38 cellular contexts compared by ENCODE assay signal in genomic region chr14:36719823-36720222, GRCh38. TPM values are rescaled to one million over a fixed set of nuclear protein-coding genes. Genes with fewer than 3 reads are reported as not detected.
"Had no signal": no experiment of that assay in that cellular context is flagged by ENCODE, and none has a peak within 500 bp of the region (broad histone marks: within the 10 kb centered on the region; RNA-seq: fewer than 3 reads in every experiment).

No MANE protein-coding gene starts in this region.

- H3K4me1 Mint-ChIP-seq: activated B cell treated with CpG ODN at 0.5 μM for 24 hours; activated CD4-positive, alpha-beta T cell treated with anti-CD3 and anti-CD28 coated beads, Interleukin-2, amount 10 ng/mL, durations not matched to agents 24 days and 14 days; activated naive CD8-positive, alpha-beta T cell treated with anti-CD3 and anti-CD28 coated beads for 36 hours; activated T-helper 17 cell treated with anti-CD3 and anti-CD28 coated beads, Interleukin-2, amount 50 U/mL, for 72 hours; central memory CD8-positive, alpha-beta T cell had no signal

- H3K27ac Mint-ChIP-seq: activated B cell treated with CpG ODN at 0.5 μM for 24 hours; activated CD4-positive, alpha-beta memory T cell treated with anti-CD3 and anti-CD28 coated beads for 36 hours; activated CD4-positive, alpha-beta T cell treated with anti-CD3 and anti-CD28 coated beads, Interleukin-2, amount 10 ng/mL, durations not matched to agents 24 days and 14 days; activated CD8-positive, alpha-beta T cell treated with anti-CD3 and anti-CD28 coated beads for 36 hours; activated naive CD4-positive, alpha-beta T cell treated with anti-CD3 and anti-CD28 coated beads for 36 hours; activated naive CD4-positive, alpha-beta T cell treated with anti-CD3 and anti-CD28 coated beads, Interleukin-2, amount 50 U/mL, for 72 hours; activated naive CD8-positive, alpha-beta T cell treated with anti-CD3 and anti-CD28 coated beads for 36 hours; activated T-cell treated with anti-CD3 and anti-CD28 coated beads, Interleukin-2, amount 50 U/mL, for 72 hours; activated T-helper 1 cell treated with anti-CD3 and anti-CD28 coated beads, Interleukin-12 subunit alpha, Interleukin-12 subunit beta, Interleukin-2, Interleukin-4 antibody, amounts not matched to agents 30 ng/mL and 10 ng/mL and 1 ng/mL, durations not matched to agents 14 hours and 24 hours and 36 hours; activated T-helper 17 cell treated with anti-CD3 and anti-CD28 coated beads, Interleukin-2, amount 50 U/mL, for 72 hours; T-helper 1 cell treated with Interleukin-12 subunit alpha and Interleukin-12 subunit beta and Interleukin-4 antibody, amounts not matched to agents 30 μg/mL and 1 μg/mL, for 36 hours; T-helper 2 cell treated with Interferon-gamma antibody and Interleukin-4, amounts not matched to agents 5 μg/mL and 100 μg/mL, for 36 hours had no signal

- H3K9me3 ChIP-seq: adrenal gland, body of pancreas, breast epithelium had no signal

- H3K4me3 ChIP-seq: adrenal gland, body of pancreas, breast epithelium had no signal

- H3K9me3 Mint-ChIP-seq: activated B cell treated with CpG ODN at 0.5 μM for 24 hours; activated CD4-positive, alpha-beta memory T cell treated with anti-CD3 and anti-CD28 coated beads for 36 hours; activated CD4-positive, alpha-beta T cell treated with anti-CD3 and anti-CD28 coated beads, Interleukin-2, amount 10 ng/mL, durations not matched to agents 24 days and 14 days; activated CD8-positive, alpha-beta T cell treated with anti-CD3 and anti-CD28 coated beads for 36 hours; activated naive CD4-positive, alpha-beta T cell treated with anti-CD3 and anti-CD28 coated beads for 36 hours; activated naive CD4-positive, alpha-beta T cell treated with anti-CD3 and anti-CD28 coated beads, Interleukin-2, amount 50 U/mL, for 72 hours; activated naive CD8-positive, alpha-beta T cell treated with anti-CD3 and anti-CD28 coated beads for 36 hours; activated T-cell treated with anti-CD3 and anti-CD28 coated beads, Interleukin-2, amount 50 U/mL, for 4 hours; activated T-cell treated with anti-CD3 and anti-CD28 coated beads, Interleukin-2, amount 50 U/mL, for 72 hours; activated T-helper 1 cell treated with anti-CD3 and anti-CD28 coated beads, Interleukin-12 subunit alpha, Interleukin-12 subunit beta, Interleukin-2, Interleukin-4 antibody, amounts not matched to agents 30 ng/mL and 10 ng/mL and 1 ng/mL, durations not matched to agents 14 hours and 24 hours and 36 hours; central memory CD8-positive, alpha-beta T cell; T-helper 1 cell treated with Interleukin-12 subunit alpha and Interleukin-12 subunit beta and Interleukin-4 antibody, amounts not matched to agents 30 μg/mL and 1 μg/mL, for 36 hours; T-helper 2 cell treated with Interferon-gamma antibody and Interleukin-4, amounts not matched to agents 5 μg/mL and 100 μg/mL, for 36 hours had no signal

- H3K27me3 Mint-ChIP-seq: activated B cell treated with CpG ODN at 0.5 μM for 24 hours; activated CD4-positive, alpha-beta memory T cell treated with anti-CD3 and anti-CD28 coated beads for 36 hours; activated CD4-positive, alpha-beta T cell treated with anti-CD3 and anti-CD28 coated beads, Interleukin-2, amount 10 ng/mL, durations not matched to agents 24 days and 14 days; activated CD8-positive, alpha-beta T cell treated with anti-CD3 and anti-CD28 coated beads for 36 hours; activated naive CD8-positive, alpha-beta T cell treated with anti-CD3 and anti-CD28 coated beads for 36 hours; central memory CD8-positive, alpha-beta T cell had no signal

- H3K27me3 ChIP-seq: adrenal gland, body of pancreas, brain microvascular endothelial cell, breast epithelium had no signal

- DNase-seq: activated B cell treated with CpG ODN at 0.5 μM for 24 hours; activated CD4-positive, alpha-beta memory T cell treated with anti-CD3 and anti-CD28 coated beads for 36 hours; activated CD4-positive, alpha-beta T cell treated with anti-CD3 and anti-CD28 coated beads for 4 hours; activated CD4-positive, alpha-beta T cell treated with anti-CD3 and anti-CD28 coated beads, Interleukin-2, amount 10 ng/mL, durations not matched to agents 24 days and 14 days; activated CD4-positive, alpha-beta T cell treated with anti-CD3 and anti-CD28 coated beads, Interleukin-2, amount 50 U/mL, for 1 hour; activated CD4-positive, alpha-beta T cell treated with anti-CD3 and anti-CD28 coated beads, Interleukin-2, amount 50 U/mL, for 4 hours; activated CD4-positive, CD25-positive, alpha-beta regulatory T cell treated with anti-CD3 and anti-CD28 coated beads, Interleukin-2, amount 50 U/mL, for 72 hours; activated CD8-positive, alpha-beta memory T cell treated with anti-CD3 and anti-CD28 coated beads, Interleukin-2, amount 50 U/mL, for 4 hours; activated CD8-positive, alpha-beta T cell treated with anti-CD3 and anti-CD28 coated beads for 36 hours; activated effector memory CD4-positive, alpha-beta T cell treated with anti-CD3 and anti-CD28 coated beads, Interleukin-2, amount 50 U/mL, for 16 hours; activated gamma-delta T cell treated with Interleukin-2 at 50 U/mL for 16 hours; activated naive CD4-positive, alpha-beta T cell; activated naive CD4-positive, alpha-beta T cell treated with anti-CD3 and anti-CD28 coated beads for 36 hours; activated naive CD4-positive, alpha-beta T cell treated with anti-CD3 and anti-CD28 coated beads, Interleukin-2, amount 50 U/mL, for 16 hours; activated naive CD8-positive, alpha-beta T cell treated with anti-CD3 and anti-CD28 coated beads for 36 hours; activated T-cell treated with anti-CD3 and anti-CD28 coated beads for 4 hours; activated T-cell treated with anti-CD3 and anti-CD28 coated beads, Interleukin-2, amount 50 U/mL, for 1 hour; activated T-cell treated with anti-CD3 and anti-CD28 coated beads, Interleukin-2, amount 50 U/mL, for 4 hours; activated T-cell treated with anti-CD3 and anti-CD28 coated beads, Interleukin-2, amount 50 U/mL, for 72 hours; adrenal gland; amniotic stem cell; aorta; body of pancreas; brain microvascular endothelial cell; cerebellar nuclear complex; T-helper 1 cell; T-helper 2 cell; T-helper 9 cell had no signal

- H3K36me3 ChIP-seq: adrenal gland, brain microvascular endothelial cell, breast epithelium had no signal

- H3K36me3 Mint-ChIP-seq: activated CD4-positive, alpha-beta memory T cell treated with anti-CD3 and anti-CD28 coated beads for 36 hours; activated naive CD4-positive, alpha-beta T cell treated with anti-CD3 and anti-CD28 coated beads, Interleukin-2, amount 50 U/mL, for 72 hours; activated naive CD8-positive, alpha-beta T cell treated with anti-CD3 and anti-CD28 coated beads for 36 hours had no signal

- H3K4me1 ChIP-seq: body of pancreas, breast epithelium had no signal

- ATAC-seq: activated CD8-positive, alpha-beta T cell treated with anti-CD3 and anti-CD28 coated beads for 36 hours; activated naive CD4-positive, alpha-beta T cell treated with anti-CD3 and anti-CD28 coated beads, Interleukin-2, amount 50 U/mL, for 72 hours; activated T-cell treated with anti-CD3 and anti-CD28 coated beads, Interleukin-2, amount 50 U/mL, for 4 hours; activated T-cell treated with anti-CD3 and anti-CD28 coated beads, Interleukin-2, amount 50 U/mL, for 72 hours; activated T-helper 17 cell treated with anti-CD3 and anti-CD28 coated beads, Interleukin-2, amount 50 U/mL, for 72 hours; body of pancreas had no signal

- H3K4me3 Mint-ChIP-seq: activated B cell treated with CpG ODN at 0.5 μM for 24 hours; activated CD4-positive, alpha-beta memory T cell treated with anti-CD3 and anti-CD28 coated beads for 36 hours; activated CD4-positive, alpha-beta T cell treated with anti-CD3 and anti-CD28 coated beads, Interleukin-2, amount 10 ng/mL, durations not matched to agents 24 days and 14 days; activated CD8-positive, alpha-beta T cell treated with anti-CD3 and anti-CD28 coated beads for 36 hours; activated naive CD4-positive, alpha-beta T cell treated with anti-CD3 and anti-CD28 coated beads for 36 hours; activated naive CD8-positive, alpha-beta T cell treated with anti-CD3 and anti-CD28 coated beads for 36 hours; activated T-cell treated with anti-CD3 and anti-CD28 coated beads, Interleukin-2, amount 50 U/mL, for 4 hours; activated T-cell treated with anti-CD3 and anti-CD28 coated beads, Interleukin-2, amount 50 U/mL, for 72 hours; activated T-helper 1 cell treated with anti-CD3 and anti-CD28 coated beads, Interleukin-12 subunit alpha, Interleukin-12 subunit beta, Interleukin-2, Interleukin-4 antibody, amounts not matched to agents 30 ng/mL and 10 ng/mL and 1 ng/mL, durations not matched to agents 14 hours and 24 hours and 36 hours; activated T-helper 17 cell treated with anti-CD3 and anti-CD28 coated beads, Interleukin-2, amount 50 U/mL, for 72 hours; central memory CD8-positive, alpha-beta T cell; T-helper 1 cell treated with Interleukin-12 subunit alpha and Interleukin-12 subunit beta and Interleukin-4 antibody, amounts not matched to agents 30 μg/mL and 1 μg/mL, for 36 hours; T-helper 2 cell treated with Interferon-gamma antibody and Interleukin-4, amounts not matched to agents 5 μg/mL and 100 μg/mL, for 36 hours had no signal

- H3K27ac ChIP-seq: adrenal gland, body of pancreas, brain microvascular endothelial cell, breast epithelium, VCaP had no signal

RNA-seq across cellular contexts. Expression of gene PAX9, which starts 58.2 kb away (rescaled TPM):
- total RNA-seq: activated B cell treated with CpG ODN at 0.5 μM for 24 hours; activated CD4-positive, alpha-beta memory T cell treated with anti-CD3 and anti-CD28 coated beads for 36 hours; activated CD4-positive, alpha-beta T cell treated with anti-CD3 and anti-CD28 coated beads, Interleukin-2, amount 10 ng/mL, durations not matched to agents 24 days and 14 days; activated CD8-positive, alpha-beta memory T cell treated with anti-CD3 and anti-CD28 coated beads for 36 hours; activated CD8-positive, alpha-beta T cell treated with anti-CD3 and anti-CD28 coated beads for 36 hours; activated naive CD4-positive, alpha-beta T cell treated with anti-CD3 and anti-CD28 coated beads for 36 hours; activated naive CD4-positive, alpha-beta T cell treated with anti-CD3 and anti-CD28 coated beads, Interleukin-2, amount 50 U/mL, for 72 hours; activated naive CD8-positive, alpha-beta T cell treated with anti-CD3 and anti-CD28 coated beads for 36 hours; activated T-helper 1 cell treated with anti-CD3 and anti-CD28 coated beads, Interleukin-12 subunit alpha, Interleukin-12 subunit beta, Interleukin-2, Interleukin-4 antibody, amounts not matched to agents 30 ng/mL and 10 ng/mL and 1 ng/mL, durations not matched to agents 14 hours and 24 hours and 36 hours; activated T-helper 17 cell treated with anti-CD3 and anti-CD28 coated beads, Interleukin-2, amount 50 U/mL, for 72 hours; adrenal gland; body of pancreas; cardiac septum had no signal
